12 cellular contexts compared by ENCODE assay signal in genomic region chr10:118537623-118538022, GRCh38. TPM values are rescaled to one million over a fixed set of nuclear protein-coding genes. Genes with fewer than 3 reads are reported as not detected.
"Had no signal": no experiment of that assay in that cellular context is flagged by ENCODE, and none has a peak within 500 bp of the region (broad histone marks: within the 10 kb centered on the region; RNA-seq: fewer than 3 reads in every experiment).

No MANE protein-coding gene starts in this region.

- H2AFZ ChIP-seq: GM23248, GM23338 had no signal

- ATAC-seq: GM23338, HCT116 had no signal

- DNase-seq: GM23248, GOT3, H7, H9, HCEC 1CT, HFFc6 had no signal

- H3K4me3 ChIP-seq: GM23248, GM23338, HAP-1 had no signal

- H3K4me1 ChIP-seq: HAP-1 had no signal

- H3K9ac ChIP-seq: GM23248 had no signal

- H3K27ac ChIP-seq: GM23248 had no signal

- FAIRE-seq: H1, H54 had no signal

- H3K4me2 ChIP-seq: GM23338 had no signal

- H3K9me3 ChIP-seq: HAP-1 had no signal

- H3K36me3 ChIP-seq: HAP-1 had no signal

RNA-seq across cellular contexts. Expression of gene PRLHR, which starts 57.8 kb away (rescaled TPM):
- total RNA-seq: GM23248, H1, H4, H7, H9, HFFc6 had no signal
- polyA plus RNA-seq: GM23248, GM23338, H1 had no signal
